In the genomic region with DNA sequence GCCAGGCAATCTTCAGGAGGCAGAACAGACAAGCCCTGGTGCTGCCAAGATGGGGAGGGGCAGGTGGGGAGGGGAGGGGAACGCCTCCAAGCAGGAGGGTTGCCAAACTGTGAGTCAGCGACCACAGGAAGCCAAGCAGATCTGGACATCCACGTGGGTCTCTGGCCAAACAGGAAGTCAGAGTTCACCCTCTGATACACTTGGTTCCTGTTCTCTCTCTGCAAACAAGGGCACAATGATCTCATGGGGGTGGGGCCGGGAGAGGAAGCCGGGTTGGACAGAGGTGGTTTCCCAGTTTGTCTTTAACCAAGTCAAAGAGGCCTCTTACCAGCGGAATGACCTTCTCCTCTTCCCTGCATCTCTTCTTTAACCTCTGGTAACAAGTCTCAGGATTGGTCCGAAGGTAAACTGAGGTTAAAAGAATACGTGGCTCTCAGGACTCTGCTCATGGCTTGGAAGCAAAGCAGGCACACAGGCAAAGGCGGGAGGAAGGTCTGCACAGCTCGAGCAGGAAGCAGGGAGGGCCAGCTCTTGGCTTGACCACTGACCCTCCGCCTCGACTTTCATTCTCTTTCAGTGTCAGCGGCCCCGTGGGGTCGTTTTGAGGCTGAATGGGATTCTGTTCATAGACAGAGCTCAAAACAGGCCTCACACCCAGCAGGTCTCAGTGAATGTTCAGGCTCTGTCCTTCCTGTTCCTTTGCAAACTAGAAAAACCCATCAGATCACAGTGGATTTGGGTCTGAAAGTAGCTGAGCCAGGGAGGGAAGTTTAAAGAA, we compare ENCODE assay signal across 1 cellular context.
TF ChIP-seq lines count a peak whose summit lies in the region.

No MANE protein-coding gene starts in this region.

TF ChIP-seq in HepG2, 621 proteins besides CTCF, POLR2A, EP300 and RAD21 (continued from another document and continues in another):
- TF ChIP-seq, protein P1, sequence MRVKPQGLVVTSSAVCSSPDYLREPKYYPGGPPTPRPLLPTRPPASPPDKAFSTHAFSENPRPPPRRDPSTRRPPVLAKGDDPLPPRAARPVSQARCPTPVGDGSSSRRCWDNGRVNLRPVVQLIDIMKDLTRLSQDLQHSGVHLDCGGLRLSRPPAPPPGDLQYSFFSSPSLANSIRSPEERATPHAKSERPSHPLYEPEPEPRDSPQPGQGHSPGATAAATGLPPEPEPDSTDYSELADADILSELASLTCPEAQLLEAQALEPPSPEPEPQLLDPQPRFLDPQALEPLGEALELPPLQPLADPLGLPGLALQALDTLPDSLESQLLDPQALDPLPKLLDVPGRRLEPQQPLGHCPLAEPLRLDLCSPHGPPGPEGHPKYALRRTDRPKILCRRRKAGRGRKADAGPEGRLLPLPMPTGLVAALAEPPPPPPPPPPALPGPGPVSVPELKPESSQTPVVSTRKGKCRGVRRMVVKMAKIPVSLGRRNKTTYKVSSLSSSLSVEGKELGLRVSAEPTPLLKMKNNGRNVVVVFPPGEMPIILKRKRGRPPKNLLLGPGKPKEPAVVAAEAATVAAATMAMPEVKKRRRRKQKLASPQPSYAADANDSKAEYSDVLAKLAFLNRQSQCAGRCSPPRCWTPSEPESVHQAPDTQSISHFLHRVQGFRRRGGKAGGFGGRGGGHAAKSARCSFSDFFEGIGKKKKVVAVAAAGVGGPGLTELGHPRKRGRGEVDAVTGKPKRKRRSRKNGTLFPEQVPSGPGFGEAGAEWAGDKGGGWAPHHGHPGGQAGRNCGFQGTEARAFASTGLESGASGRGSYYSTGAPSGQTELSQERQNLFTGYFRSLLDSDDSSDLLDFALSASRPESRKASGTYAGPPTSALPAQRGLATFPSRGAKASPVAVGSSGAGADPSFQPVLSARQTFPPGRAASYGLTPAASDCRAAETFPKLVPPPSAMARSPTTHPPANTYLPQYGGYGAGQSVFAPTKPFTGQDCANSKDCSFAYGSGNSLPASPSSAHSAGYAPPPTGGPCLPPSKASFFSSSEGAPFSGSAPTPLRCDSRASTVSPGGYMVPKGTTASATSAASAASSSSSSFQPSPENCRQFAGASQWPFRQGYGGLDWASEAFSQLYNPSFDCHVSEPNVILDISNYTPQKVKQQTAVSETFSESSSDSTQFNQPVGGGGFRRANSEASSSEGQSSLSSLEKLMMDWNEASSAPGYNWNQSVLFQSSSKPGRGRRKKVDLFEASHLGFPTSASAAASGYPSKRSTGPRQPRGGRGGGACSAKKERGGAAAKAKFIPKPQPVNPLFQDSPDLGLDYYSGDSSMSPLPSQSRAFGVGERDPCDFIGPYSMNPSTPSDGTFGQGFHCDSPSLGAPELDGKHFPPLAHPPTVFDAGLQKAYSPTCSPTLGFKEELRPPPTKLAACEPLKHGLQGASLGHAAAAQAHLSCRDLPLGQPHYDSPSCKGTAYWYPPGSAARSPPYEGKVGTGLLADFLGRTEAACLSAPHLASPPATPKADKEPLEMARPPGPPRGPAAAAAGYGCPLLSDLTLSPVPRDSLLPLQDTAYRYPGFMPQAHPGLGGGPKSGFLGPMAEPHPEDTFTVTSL (CRISPR knock-in tag; IDR thresholded peaks at IDR 0.05; ENCODE audit: borderline replicate concordance), result peak; percentile 89
- TF ChIP-seq GATA4 (IDR thresholded peaks at IDR 0.05; ENCODE audit: borderline replicate concordance, low read depth), result peak; percentile 53; the same call in 1 of the 2 replicates
- no peak for TF ChIP-seq SNRNP70 (IDR thresholded peaks at IDR 0.05; ENCODE audit: low read depth, low read length)
- TF ChIP-seq ZNF891 (CRISPR knock-in tag; IDR thresholded peaks at IDR 0.05), result peak; percentile 59; the same call in 1 of the 2 replicates
- TF ChIP-seq, protein P2, sequence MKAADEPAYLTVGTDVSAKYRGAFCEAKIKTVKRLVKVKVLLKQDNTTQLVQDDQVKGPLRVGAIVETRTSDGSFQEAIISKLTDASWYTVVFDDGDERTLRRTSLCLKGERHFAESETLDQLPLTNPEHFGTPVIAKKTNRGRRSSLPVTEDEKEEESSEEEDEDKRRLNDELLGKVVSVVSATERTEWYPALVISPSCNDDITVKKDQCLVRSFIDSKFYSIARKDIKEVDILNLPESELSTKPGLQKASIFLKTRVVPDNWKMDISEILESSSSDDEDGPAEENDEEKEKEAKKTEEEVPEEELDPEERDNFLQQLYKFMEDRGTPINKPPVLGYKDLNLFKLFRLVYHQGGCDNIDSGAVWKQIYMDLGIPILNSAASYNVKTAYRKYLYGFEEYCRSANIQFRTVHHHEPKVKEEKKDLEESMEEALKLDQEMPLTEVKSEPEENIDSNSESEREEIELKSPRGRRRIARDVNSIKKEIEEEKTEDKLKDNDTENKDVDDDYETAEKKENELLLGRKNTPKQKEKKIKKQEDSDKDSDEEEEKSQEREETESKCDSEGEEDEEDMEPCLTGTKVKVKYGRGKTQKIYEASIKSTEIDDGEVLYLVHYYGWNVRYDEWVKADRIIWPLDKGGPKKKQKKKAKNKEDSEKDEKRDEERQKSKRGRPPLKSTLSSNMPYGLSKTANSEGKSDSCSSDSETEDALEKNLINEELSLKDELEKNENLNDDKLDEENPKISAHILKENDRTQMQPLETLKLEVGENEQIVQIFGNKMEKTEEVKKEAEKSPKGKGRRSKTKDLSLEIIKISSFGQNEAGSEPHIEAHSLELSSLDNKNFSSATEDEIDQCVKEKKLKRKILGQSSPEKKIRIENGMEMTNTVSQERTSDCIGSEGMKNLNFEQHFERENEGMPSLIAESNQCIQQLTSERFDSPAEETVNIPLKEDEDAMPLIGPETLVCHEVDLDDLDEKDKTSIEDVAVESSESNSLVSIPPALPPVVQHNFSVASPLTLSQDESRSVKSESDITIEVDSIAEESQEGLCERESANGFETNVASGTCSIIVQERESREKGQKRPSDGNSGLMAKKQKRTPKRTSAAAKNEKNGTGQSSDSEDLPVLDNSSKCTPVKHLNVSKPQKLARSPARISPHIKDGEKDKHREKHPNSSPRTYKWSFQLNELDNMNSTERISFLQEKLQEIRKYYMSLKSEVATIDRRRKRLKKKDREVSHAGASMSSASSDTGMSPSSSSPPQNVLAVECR (CRISPR knock-in tag; IDR thresholded peaks at IDR 0.05; ENCODE audit: borderline replicate concordance), result peak; percentile 95; the same call in 1 of the 2 replicates
- no peak for TF ChIP-seq AHR (CRISPR knock-in tag; IDR thresholded peaks at IDR 0.05)
- TF ChIP-seq, protein P3, sequence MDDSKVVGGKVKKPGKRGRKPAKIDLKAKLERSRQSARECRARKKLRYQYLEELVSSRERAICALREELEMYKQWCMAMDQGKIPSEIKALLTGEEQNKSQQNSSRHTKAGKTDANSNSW (CRISPR knock-in tag; IDR thresholded peaks at IDR 0.05; ENCODE audit: borderline replicate concordance), result no peak
- TF ChIP-seq SP2 (CRISPR knock-in tag; IDR thresholded peaks at IDR 0.05), result no peak
- TF ChIP-seq GATAD1 (CRISPR knock-in tag; IDR thresholded peaks at IDR 0.05), result peak; percentile 85
- no peak; the same call in 1 of the 2 replicates for TF ChIP-seq GLI4 (CRISPR knock-in tag; IDR thresholded peaks at IDR 0.05; ENCODE audit: borderline replicate concordance)
- TF ChIP-seq, protein P4, sequence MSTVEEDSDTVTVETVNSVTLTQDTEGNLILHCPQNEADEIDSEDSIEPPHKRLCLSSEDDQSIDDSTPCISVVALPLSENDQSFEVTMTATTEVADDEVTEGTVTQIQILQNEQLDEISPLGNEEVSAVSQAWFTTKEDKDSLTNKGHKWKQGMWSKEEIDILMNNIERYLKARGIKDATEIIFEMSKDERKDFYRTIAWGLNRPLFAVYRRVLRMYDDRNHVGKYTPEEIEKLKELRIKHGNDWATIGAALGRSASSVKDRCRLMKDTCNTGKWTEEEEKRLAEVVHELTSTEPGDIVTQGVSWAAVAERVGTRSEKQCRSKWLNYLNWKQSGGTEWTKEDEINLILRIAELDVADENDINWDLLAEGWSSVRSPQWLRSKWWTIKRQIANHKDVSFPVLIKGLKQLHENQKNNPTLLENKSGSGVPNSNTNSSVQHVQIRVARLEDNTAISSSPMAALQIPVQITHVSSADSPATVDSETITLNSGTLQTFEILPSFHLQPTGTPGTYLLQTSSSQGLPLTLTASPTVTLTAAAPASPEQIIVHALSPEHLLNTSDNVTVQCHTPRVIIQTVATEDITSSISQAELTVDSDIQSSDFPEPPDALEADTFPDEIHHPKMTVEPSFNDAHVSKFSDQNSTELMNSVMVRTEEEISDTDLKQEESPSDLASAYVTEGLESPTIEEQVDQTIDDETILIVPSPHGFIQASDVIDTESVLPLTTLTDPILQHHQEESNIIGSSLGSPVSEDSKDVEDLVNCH (CRISPR knock-in tag; IDR thresholded peaks at IDR 0.05), result 0 out of 2 replicates have a peak, but pooled peaks have one; percentile 7
- TF ChIP-seq SMAD1 (CRISPR knock-in tag; IDR thresholded peaks at IDR 0.05; ENCODE audit: borderline replicate concordance, low read depth), result peak; percentile 55; the same call in 1 of the 2 replicates
- TF ChIP-seq ZNF614 (CRISPR knock-in tag; IDR thresholded peaks at IDR 0.05; ENCODE audit: borderline replicate concordance), result peak; percentile 97
- peak; percentile 65 for TF ChIP-seq KMT2B (CRISPR knock-in tag; IDR thresholded peaks at IDR 0.05)
- no peak for TF ChIP-seq MTA3 (CRISPR knock-in tag; IDR thresholded peaks at IDR 0.05)
- TF ChIP-seq FOSL1 (CRISPR knock-in tag; IDR thresholded peaks at IDR 0.05; ENCODE audit: borderline replicate concordance), result peak; percentile 88; the same call in 1 of the 2 replicates
- TF ChIP-seq ZNF329 (CRISPR knock-in tag; IDR thresholded peaks at IDR 0.05; ENCODE audit: low read depth), result peak; percentile 22; the same call in 1 of the 2 replicates
- peak; percentile 91 for TF ChIP-seq SSRP1 (CRISPR knock-in tag; IDR thresholded peaks at IDR 0.05)
- TF ChIP-seq, protein P5, sequence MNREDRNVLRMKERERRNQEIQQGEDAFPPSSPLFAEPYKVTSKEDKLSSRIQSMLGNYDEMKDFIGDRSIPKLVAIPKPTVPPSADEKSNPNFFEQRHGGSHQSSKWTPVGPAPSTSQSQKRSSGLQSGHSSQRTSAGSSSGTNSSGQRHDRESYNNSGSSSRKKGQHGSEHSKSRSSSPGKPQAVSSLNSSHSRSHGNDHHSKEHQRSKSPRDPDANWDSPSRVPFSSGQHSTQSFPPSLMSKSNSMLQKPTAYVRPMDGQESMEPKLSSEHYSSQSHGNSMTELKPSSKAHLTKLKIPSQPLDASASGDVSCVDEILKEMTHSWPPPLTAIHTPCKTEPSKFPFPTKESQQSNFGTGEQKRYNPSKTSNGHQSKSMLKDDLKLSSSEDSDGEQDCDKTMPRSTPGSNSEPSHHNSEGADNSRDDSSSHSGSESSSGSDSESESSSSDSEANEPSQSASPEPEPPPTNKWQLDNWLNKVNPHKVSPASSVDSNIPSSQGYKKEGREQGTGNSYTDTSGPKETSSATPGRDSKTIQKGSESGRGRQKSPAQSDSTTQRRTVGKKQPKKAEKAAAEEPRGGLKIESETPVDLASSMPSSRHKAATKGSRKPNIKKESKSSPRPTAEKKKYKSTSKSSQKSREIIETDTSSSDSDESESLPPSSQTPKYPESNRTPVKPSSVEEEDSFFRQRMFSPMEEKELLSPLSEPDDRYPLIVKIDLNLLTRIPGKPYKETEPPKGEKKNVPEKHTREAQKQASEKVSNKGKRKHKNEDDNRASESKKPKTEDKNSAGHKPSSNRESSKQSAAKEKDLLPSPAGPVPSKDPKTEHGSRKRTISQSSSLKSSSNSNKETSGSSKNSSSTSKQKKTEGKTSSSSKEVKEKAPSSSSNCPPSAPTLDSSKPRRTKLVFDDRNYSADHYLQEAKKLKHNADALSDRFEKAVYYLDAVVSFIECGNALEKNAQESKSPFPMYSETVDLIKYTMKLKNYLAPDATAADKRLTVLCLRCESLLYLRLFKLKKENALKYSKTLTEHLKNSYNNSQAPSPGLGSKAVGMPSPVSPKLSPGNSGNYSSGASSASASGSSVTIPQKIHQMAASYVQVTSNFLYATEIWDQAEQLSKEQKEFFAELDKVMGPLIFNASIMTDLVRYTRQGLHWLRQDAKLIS (CRISPR knock-in tag; IDR thresholded peaks at IDR 0.05), result no peak
- TF ChIP-seq, protein P6, sequence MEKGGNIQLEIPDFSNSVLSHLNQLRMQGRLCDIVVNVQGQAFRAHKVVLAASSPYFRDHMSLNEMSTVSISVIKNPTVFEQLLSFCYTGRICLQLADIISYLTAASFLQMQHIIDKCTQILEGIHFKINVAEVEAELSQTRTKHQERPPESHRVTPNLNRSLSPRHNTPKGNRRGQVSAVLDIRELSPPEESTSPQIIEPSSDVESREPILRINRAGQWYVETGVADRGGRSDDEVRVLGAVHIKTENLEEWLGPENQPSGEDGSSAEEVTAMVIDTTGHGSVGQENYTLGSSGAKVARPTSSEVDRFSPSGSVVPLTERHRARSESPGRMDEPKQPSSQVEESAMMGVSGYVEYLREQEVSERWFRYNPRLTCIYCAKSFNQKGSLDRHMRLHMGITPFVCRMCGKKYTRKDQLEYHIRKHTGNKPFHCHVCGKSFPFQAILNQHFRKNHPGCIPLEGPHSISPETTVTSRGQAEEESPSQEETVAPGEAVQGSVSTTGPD (CRISPR knock-in tag; IDR thresholded peaks at IDR 0.05), result peak; percentile 95
- no peak for TF ChIP-seq SP1 (IDR thresholded peaks at IDR 0.05)
- TF ChIP-seq SP1 (CRISPR knock-in tag; IDR thresholded peaks at IDR 0.05), result peak; percentile 58; the same call in 1 of the 2 replicates
- peak; percentile 90 for TF ChIP-seq THAP11 (CRISPR knock-in tag; IDR thresholded peaks at IDR 0.05)
- no peak for TF ChIP-seq ZNF577 (CRISPR knock-in tag; IDR thresholded peaks at IDR 0.05; ENCODE audit: borderline replicate concordance, low read depth)
- TF ChIP-seq SRF (IDR thresholded peaks at IDR 0.05; ENCODE audit: low read depth, low read length), result peak; percentile 74
- TF ChIP-seq ZSCAN22 (CRISPR knock-in tag; IDR thresholded peaks at IDR 0.05), result no peak
- TF ChIP-seq RXRA (CRISPR knock-in tag; IDR thresholded peaks at IDR 0.05), result peak; percentile 88; the same call in 1 of the 2 replicates
- TF ChIP-seq ZFP41 (CRISPR knock-in tag; IDR thresholded peaks at IDR 0.05; ENCODE audit: borderline replicate concordance), result no peak
- TF ChIP-seq, protein P7, sequence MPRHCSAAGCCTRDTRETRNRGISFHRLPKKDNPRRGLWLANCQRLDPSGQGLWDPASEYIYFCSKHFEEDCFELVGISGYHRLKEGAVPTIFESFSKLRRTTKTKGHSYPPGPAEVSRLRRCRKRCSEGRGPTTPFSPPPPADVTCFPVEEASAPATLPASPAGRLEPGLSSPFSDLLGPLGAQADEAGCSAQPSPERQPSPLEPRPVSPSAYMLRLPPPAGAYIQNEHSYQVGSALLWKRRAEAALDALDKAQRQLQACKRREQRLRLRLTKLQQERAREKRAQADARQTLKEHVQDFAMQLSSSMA (CRISPR knock-in tag; IDR thresholded peaks at IDR 0.05), result peak; percentile 81
- TF ChIP-seq ZNF879 (CRISPR knock-in tag; IDR thresholded peaks at IDR 0.05), result 0 out of 2 replicates have a peak, but pooled peaks have one; percentile 59
- peak; percentile 56 for TF ChIP-seq RCOR2 (CRISPR knock-in tag; IDR thresholded peaks at IDR 0.05)
- peak; percentile 90; the same call in 1 of the 2 replicates for TF ChIP-seq ZNF558 (CRISPR knock-in tag; IDR thresholded peaks at IDR 0.05; ENCODE audit: borderline replicate concordance)
- TF ChIP-seq, protein P8, sequence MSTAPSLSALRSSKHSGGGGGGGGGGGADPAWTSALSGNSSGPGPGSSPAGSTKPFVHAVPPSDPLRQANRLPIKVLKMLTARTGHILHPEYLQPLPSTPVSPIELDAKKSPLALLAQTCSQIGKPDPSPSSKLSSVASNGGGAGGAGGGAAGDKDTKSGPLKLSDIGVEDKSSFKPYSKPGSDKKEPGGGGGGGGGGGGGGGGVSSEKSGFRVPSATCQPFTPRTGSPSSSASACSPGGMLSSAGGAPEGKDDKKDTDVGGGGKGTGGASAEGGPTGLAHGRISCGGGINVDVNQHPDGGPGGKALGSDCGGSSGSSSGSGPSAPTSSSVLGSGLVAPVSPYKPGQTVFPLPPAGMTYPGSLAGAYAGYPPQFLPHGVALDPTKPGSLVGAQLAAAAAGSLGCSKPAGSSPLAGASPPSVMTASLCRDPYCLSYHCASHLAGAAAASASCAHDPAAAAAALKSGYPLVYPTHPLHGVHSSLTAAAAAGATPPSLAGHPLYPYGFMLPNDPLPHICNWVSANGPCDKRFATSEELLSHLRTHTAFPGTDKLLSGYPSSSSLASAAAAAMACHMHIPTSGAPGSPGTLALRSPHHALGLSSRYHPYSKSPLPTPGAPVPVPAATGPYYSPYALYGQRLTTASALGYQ (CRISPR knock-in tag; IDR thresholded peaks at IDR 0.05), result peak; percentile 87
- TF ChIP-seq RFXAP (CRISPR knock-in tag; IDR thresholded peaks at IDR 0.05; ENCODE audit: borderline replicate concordance), result peak; percentile 90; the same call in 1 of the 2 replicates
